ENCODE assay signal across 29 cellular contexts in genomic region chr10:90337316-90337715, GRCh38.
"Had no signal": no experiment of that assay in that cellular context is flagged by ENCODE, and none has a peak within 500 bp of the region (broad histone marks: within the 10 kb centered on the region; RNA-seq: fewer than 3 reads in every experiment).

No MANE protein-coding gene starts in this region.

- H3K27ac Mint-ChIP-seq: dendritic cell treated with granulocyte-macrophage colony-stimulating factor and Interleukin-4, amounts not matched to agents 40 ng/mL and 50 ng/mL, for 4 days; effector memory CD8-positive, alpha-beta T cell; endodermal cell had no signal

- H3K9me3 Mint-ChIP-seq: endodermal cell had no signal

- H3K27me3 ChIP-seq: colonic mucosa, esophagus muscularis mucosa, esophagus squamous epithelium, foreskin keratinocyte, gastrocnemius medialis, gastroesophageal sphincter, heart left ventricle, heart right ventricle had no signal

- H3K4me3 ChIP-seq: colonic mucosa, coronary artery, dorsolateral prefrontal cortex, esophagus muscularis mucosa, esophagus squamous epithelium, gastrocnemius medialis, gastroesophageal sphincter, heart left ventricle, heart right ventricle had no signal

- H3K4me1 Mint-ChIP-seq: endodermal cell had no signal

- H3K4me3 Mint-ChIP-seq: dendritic cell treated with granulocyte-macrophage colony-stimulating factor and Interleukin-4, amounts not matched to agents 40 ng/mL and 50 ng/mL, for 4 days; effector memory CD8-positive, alpha-beta T cell; endodermal cell had no signal

- FAIRE-seq: colon, endometrium, endothelial cell of umbilical vein, frontal cortex had no signal

- ATAC-seq: effector memory CD8-positive, alpha-beta T cell; esophagus mucosa; foreskin keratinocyte; gastrocnemius medialis; gastroesophageal sphincter; heart left ventricle; heart right ventricle had no signal

- DNase-seq: colonic mucosa; cortex of kidney; dermis blood vessel endothelial cell; dorsolateral prefrontal cortex; effector CD4-positive, alpha-beta T cell; effector CD8-positive, alpha-beta T cell; effector memory CD4-positive, alpha-beta T cell; effector memory CD8-positive, alpha-beta T cell; endodermal cell; erythroblast; esophagus squamous epithelium; foreskin fibroblast; foreskin melanocyte; gastrocnemius medialis; glutamatergic neuron; head of caudate nucleus; heart left ventricle; heart right ventricle had no signal

- H3K9me3 ChIP-seq: colonic mucosa, esophagus squamous epithelium, gastrocnemius medialis, gastroesophageal sphincter, heart left ventricle had no signal

- H3K36me3 ChIP-seq: colonic mucosa, esophagus muscularis mucosa, esophagus squamous epithelium, gastrocnemius medialis, gastroesophageal sphincter, heart left ventricle, heart right ventricle had no signal

- H3K4me1 ChIP-seq: colonic mucosa, esophagus muscularis mucosa, esophagus squamous epithelium, foreskin keratinocyte, gastrocnemius medialis, gastroesophageal sphincter, heart left ventricle, heart right ventricle had no signal

- H3K27me3 Mint-ChIP-seq: dendritic cell treated with granulocyte-macrophage colony-stimulating factor and Interleukin-4, amounts not matched to agents 40 ng/mL and 50 ng/mL, for 4 days; effector memory CD8-positive, alpha-beta T cell had no signal

- H3K27ac ChIP-seq: colonic mucosa, coronary artery, dorsolateral prefrontal cortex, epithelial cell of prostate, esophagus muscularis mucosa, esophagus squamous epithelium, foreskin keratinocyte, gastrocnemius medialis, gastroesophageal sphincter, heart left ventricle, heart right ventricle had no signal
